In genomic region chr2:223273995-223274394, GRCh38 we compare ENCODE assay signal across 6 cellular contexts.
"Had no signal": no experiment of that assay in that cellular context is flagged by ENCODE, and none has a peak within 500 bp of the region (broad histone marks: within the 10 kb centered on the region; RNA-seq: fewer than 3 reads in every experiment).

No MANE protein-coding gene starts in this region.

- H3K4me1 ChIP-seq: HAP-1 had no signal

- H3K9me3 ChIP-seq: HAP-1 had no signal

- H3K36me3 ChIP-seq: HAP-1 had no signal

- ATAC-seq: GM23338, HepG2 had no signal

- H3K4me2 ChIP-seq: GM23338 had no signal

- H3K27ac ChIP-seq: HL-60 had no signal

- H2AFZ ChIP-seq: GM23338 had no signal

- H3K4me3 ChIP-seq: GM23338, HAP-1 had no signal

- DNase-seq: H7, KBM-7 had no signal
